Comparison of ENCODE assay signal across 1 cellular context in the genomic region with DNA sequence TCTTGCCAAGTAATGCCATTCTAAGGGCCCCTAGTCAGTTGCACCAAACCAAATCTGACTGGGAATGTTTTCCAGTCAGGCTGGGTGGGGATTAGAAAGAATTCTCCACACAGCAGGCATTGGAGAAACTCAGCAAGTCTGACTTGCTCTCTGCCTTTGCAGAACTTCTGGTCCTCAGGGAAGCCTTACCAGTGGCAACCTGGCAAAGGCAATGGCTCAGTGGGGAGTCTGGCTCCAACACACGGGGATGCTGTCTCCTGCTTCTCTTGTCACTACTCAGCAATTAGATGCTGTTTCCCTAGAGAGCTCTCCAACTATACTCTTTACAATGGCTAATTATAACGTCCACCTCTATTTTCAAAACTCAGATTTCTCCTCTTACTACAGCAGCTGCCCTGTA.
TF ChIP-seq lines count a peak whose summit lies in the region.

No MANE protein-coding gene starts in this region.

TF ChIP-seq in GM23338, 12 proteins besides CTCF, POLR2A, EP300 and RAD21 (continued from another document):
- TF ChIP-seq ZNF462 (CRISPR knock-in tag; IDR thresholded peaks at IDR 0.05), result no peak
- TF ChIP-seq EZH2 (IDR thresholded peaks at IDR 0.05; ENCODE audit: low read depth, unreplicated experiment), result no peak
- TF ChIP-seq POLR2AphosphoS5 (IDR thresholded peaks at IDR 0.05; ENCODE audit: low read depth), result no peak
- TF ChIP-seq ZNF331 (CRISPR knock-in tag; IDR thresholded peaks at IDR 0.05; ENCODE audit: low read depth), result no peak
- no peak for TF ChIP-seq ZNF114 (CRISPR knock-in tag; IDR thresholded peaks at IDR 0.05)
- no peak for TF ChIP-seq EZH2phosphoT487 (IDR thresholded peaks at IDR 0.05; ENCODE audit: unreplicated experiment)
